Comparison of ENCODE assay signal across 12 cellular contexts in the genomic region with DNA sequence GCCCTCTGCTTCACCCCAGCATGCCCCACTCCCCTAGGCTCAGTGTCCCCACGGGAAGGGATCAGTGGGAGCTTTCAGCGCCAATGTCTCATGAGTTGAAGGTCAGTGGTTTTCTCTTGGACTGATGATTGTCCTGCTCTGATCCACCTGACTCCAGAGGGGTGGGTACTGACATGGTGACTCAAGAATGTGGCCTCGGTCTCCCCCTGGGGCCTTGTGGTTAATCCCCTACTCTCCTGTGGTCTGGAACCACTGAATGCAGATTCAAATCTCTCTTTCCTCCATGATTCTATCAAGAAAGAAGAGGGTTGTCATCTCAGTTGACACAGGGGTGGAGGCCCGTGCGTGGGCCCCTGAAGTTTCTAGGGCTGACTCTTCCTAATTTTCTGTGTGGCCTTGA.
"Had no signal": no experiment of that assay in that cellular context is flagged by ENCODE, and none has a peak within 500 bp of the region (broad histone marks: within the 10 kb centered on the region; RNA-seq: fewer than 3 reads in every experiment).

No MANE protein-coding gene starts in this region.

- H3K27ac Mint-ChIP-seq: endodermal cell, type B pancreatic cell had no signal

- H2AFZ ChIP-seq: parathyroid adenoma had no signal

- H3K27ac ChIP-seq: brain microvascular endothelial cell, parathyroid adenoma had no signal

- DNase-seq: activated CD4-positive, alpha-beta T cell treated with anti-CD3 and anti-CD28 coated beads for 1 hour; activated CD4-positive, alpha-beta T cell treated with anti-CD3 and anti-CD28 coated beads, Interleukin-2, amount 50 U/mL, for 48 hours; activated naive CD4-positive, alpha-beta T cell treated with Interleukin-2 at 50 U/mL for 16 hours; brain microvascular endothelial cell; cerebellar nuclear complex; dermis blood vessel endothelial cell; endodermal cell; erythroblast; hypothalamus had no signal

- H3K9me3 Mint-ChIP-seq: endodermal cell, type B pancreatic cell had no signal

- H3K36me3 ChIP-seq: brain microvascular endothelial cell had no signal

- H3K4me3 ChIP-seq: skin epidermis had no signal

- H3K4me3 Mint-ChIP-seq: endodermal cell, type B pancreatic cell had no signal

- H3K79me2 ChIP-seq: parathyroid adenoma had no signal

- H3K9ac ChIP-seq: parathyroid adenoma had no signal

- H3K36me3 Mint-ChIP-seq: type B pancreatic cell had no signal
